ENCODE assay signal across 27 cellular contexts in the genomic region with DNA sequence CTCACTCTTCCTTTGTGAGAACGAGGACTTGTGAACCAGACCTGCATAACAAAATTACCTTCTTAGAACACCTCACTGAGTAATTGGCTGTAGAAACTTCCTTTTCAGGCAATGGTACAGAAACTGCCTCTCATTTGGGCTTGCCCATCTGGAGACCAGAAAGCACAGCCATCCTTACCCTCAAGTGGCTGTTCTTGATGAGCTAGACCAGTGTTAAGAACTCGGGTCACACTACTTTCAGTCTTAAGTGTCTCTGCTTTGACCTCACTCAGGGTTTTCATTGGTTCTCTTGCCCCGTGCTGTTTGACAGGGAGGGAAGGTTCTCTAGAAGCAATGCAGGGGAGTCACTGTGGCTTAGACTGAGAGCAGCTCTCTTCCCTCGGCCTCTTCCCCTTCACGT. TPM values are rescaled to one million over a fixed set of nuclear protein-coding genes. Genes with fewer than 3 reads are reported as not detected.
DNase-seq lines count a peak whose midpoint lies in the region; ATAC-seq, FAIRE-seq and TF ChIP-seq lines count a peak whose summit lies in the region.
"Had no signal": no experiment of that assay in that cellular context is flagged by ENCODE, and none has a peak within 500 bp of the region (broad histone marks: within the 10 kb centered on the region; RNA-seq: fewer than 3 reads in every experiment).

No MANE protein-coding gene starts in this region.

- no peaks in the 10 kb centered on the region for H3K27me3 ChIP-seq in GM12878 (replicated peaks in 1 of 2; ENCODE audit: control insufficient read depth in 2 of 2, insufficient read depth in 2 of 2, low read length in 1 of 2)
- H3K27me3 ChIP-seq: dorsolateral prefrontal cortex, sigmoid colon had no signal

- H3K36me3 Mint-ChIP-seq in activated naive CD4-positive, alpha-beta T cell treated with anti-CD3 and anti-CD28 coated beads, Interleukin-2, amount 50 U/mL, for 24 hours = peaks cover 22% of the 10 kb centered on the region

- no peak for TF ChIP-seq POLR2A in GM12878 (IDR thresholded peaks at IDR 0.05; ENCODE audit: low read depth, low read length)

- no peaks in the 10 kb centered on the region for H3K79me2 ChIP-seq in GM12878 (ENCODE audit: control insufficient read depth, insufficient read depth, low read length)

- no peaks in the 10 kb centered on the region for H4K20me1 ChIP-seq in GM12878 (ENCODE audit: control insufficient read depth, insufficient read depth)

- BruUV-seq in GM12878 (replicated peaks; lab: Mats Ljungman, UMichigan) = no TSS peak

- peak; percentile 60 for ATAC-seq in GM21360 (IDR thresholded peaks at IDR 0.05; ENCODE audit: unreplicated experiment)
- peak; percentile 55 for ATAC-seq in HG02759 (IDR thresholded peaks at IDR 0.05; ENCODE audit: unreplicated experiment)
- peak; percentile 84 for ATAC-seq in GM12878
- no peak for ATAC-seq in GM21737 (IDR thresholded peaks at IDR 0.05; ENCODE audit: unreplicated experiment)
- no peak for ATAC-seq in HG03039 (IDR thresholded peaks at IDR 0.05; ENCODE audit: unreplicated experiment)

- H3K36me3 ChIP-seq in GM12878 (ENCODE audit: control insufficient read depth in 2 of 2, insufficient read depth in 2 of 2, low read length in 1 of 2) = peaks cover 44 to 59% of the 10 kb centered on the region in 2 experiments

- H3K9me3 ChIP-seq in GM12878 (replicated peaks; ENCODE audit: control insufficient read depth, insufficient read depth, low read length) = no peaks in the 10 kb centered on the region
- H3K9me3 ChIP-seq: sigmoid colon, SK-N-SH had no signal

- intact Hi-C loops in GM12878 (cut with micrococcal nuclease; ENCODE audit: unreplicated experiment) = no loop called here

- peak overlapping the region; percentile 41 for H3K27ac Mint-ChIP-seq in activated naive CD4-positive, alpha-beta T cell treated with anti-CD3 and anti-CD28 coated beads, Interleukin-2, amount 50 U/mL, for 24 hours

- CTCF ChIA-PET in GM12878 (lab: Yijun Ruan, JAX) = interaction anchor here (1.0 to 1.1 kb wide), 3 partner anchors 19 to 148 kb away, joined by 3 read pairs; no protein-coding TSS in a partner anchor

- TF ChIP-seq CTCF in GM12878 (IDR thresholded peaks at IDR 0.05 in 2 of 3, conservative IDR thresholded peaks at IDR 0.05 in 1 of 3; ENCODE audit: control insufficient read depth in 2 of 3, extremely low read depth in 1 of 3, insufficient read depth in 1 of 3, low read depth in 3 of 3, low read length in 3 of 3) = no peak

- no peak for TF ChIP-seq RAD21 in GM12878 (IDR thresholded peaks at IDR 0.05; ENCODE audit: insufficient read depth, low read depth, low read length)

- no peak overlapping the region for H3K4me3 Mint-ChIP-seq in activated naive CD4-positive, alpha-beta T cell treated with anti-CD3 and anti-CD28 coated beads, Interleukin-2, amount 50 U/mL, for 24 hours
- H3K4me3 Mint-ChIP-seq: activated naive CD8-positive, alpha-beta T cell treated with anti-CD3 and anti-CD28 coated beads for 36 hours; central memory CD8-positive, alpha-beta T cell had no signal

- H3K4me3 ChIP-seq in GM12878 = no peak overlapping the region
- H3K4me3 ChIP-seq: dorsolateral prefrontal cortex, sigmoid colon had no signal

- H3K4me1 ChIP-seq in GM12878 (ENCODE audit: control insufficient read depth, insufficient read depth, low read length) = peaks cover 9% of the 10 kb centered on the region
- H3K4me1 ChIP-seq: sigmoid colon had no signal

- no peak overlapping the region for H3K4me2 ChIP-seq in GM12878 (ENCODE audit: control insufficient read depth, insufficient read depth)
- H3K4me2 ChIP-seq: SK-N-SH had no signal

- no peak overlapping the region for H2AFZ ChIP-seq in GM12878 (ENCODE audit: control insufficient read depth, low read depth, low read length)

- peak overlapping the region; percentile 1; the same call in 1 of the 2 replicates for H3K27ac ChIP-seq in GM12878 (ENCODE audit: control insufficient read depth, insufficient read depth)
- H3K27ac ChIP-seq: dorsolateral prefrontal cortex, RWPE1, sigmoid colon, VCaP had no signal

- H3K27me3 Mint-ChIP-seq in activated naive CD4-positive, alpha-beta T cell treated with anti-CD3 and anti-CD28 coated beads, Interleukin-2, amount 50 U/mL, for 24 hours = no peaks in the 10 kb centered on the region
- H3K27me3 Mint-ChIP-seq: activated naive CD8-positive, alpha-beta T cell treated with anti-CD3 and anti-CD28 coated beads for 36 hours; central memory CD8-positive, alpha-beta T cell had no signal

- no peak for TF ChIP-seq EP300 in GM12878 (IDR thresholded peaks at IDR 0.05; ENCODE audit: borderline replicate concordance in 1 of 2, control insufficient read depth in 1 of 2, low read depth in 2 of 2, low read length in 2 of 2)

- H3K9me3 Mint-ChIP-seq in activated naive CD4-positive, alpha-beta T cell treated with anti-CD3 and anti-CD28 coated beads, Interleukin-2, amount 50 U/mL, for 24 hours = no peaks in the 10 kb centered on the region
- H3K9me3 Mint-ChIP-seq: activated naive CD8-positive, alpha-beta T cell treated with anti-CD3 and anti-CD28 coated beads for 36 hours; central memory CD8-positive, alpha-beta T cell had no signal

- WGBS in GM12878 (ENCODE audit: insufficient coverage, insufficient replicate concordance, low lambda C conversion rate, missing lambda C conversion rate) = 2% methylated on average over 5 of the region's 5 CpGs

- in situ Hi-C loops in GM12878 (cut with MboI) = no loop called here

- FAIRE-seq in GM12878 (lab: Jason Lieb, UNC) = no peak
- FAIRE-seq: astrocyte, HTR-8/SVneo had no signal

- SMC1A ChIA-PET in GM12878 (lab: Charles Lee; ENCODE audit: uncharacterized antibody, unreplicated experiment) = interaction anchor here (0.6 to 1.3 kb wide), 5 partner anchors 10 to 45 kb away, joined by 3 read pairs; no protein-coding TSS in a partner anchor

- H3K9ac ChIP-seq in GM12878 (ENCODE audit: control insufficient read depth, insufficient read depth, low read length) = no peak overlapping the region
- H3K9ac ChIP-seq: SK-N-SH had no signal

- RAD21 ChIA-PET in GM12878 (lab: Charles Lee; ENCODE audit: unreplicated experiment) = interaction anchor here (1.4 to 2.2 kb wide), 2 partner anchors 10 to 147 kb away, joined by 3 to 14 read pairs; no protein-coding TSS in a partner anchor

- H3K4me1 Mint-ChIP-seq in activated naive CD4-positive, alpha-beta T cell treated with anti-CD3 and anti-CD28 coated beads, Interleukin-2, amount 50 U/mL, for 24 hours = peaks cover 7% of the 10 kb centered on the region
- H3K4me1 Mint-ChIP-seq: central memory CD8-positive, alpha-beta T cell had no signal

- no peak for DNase-seq in activated naive CD4-positive, alpha-beta T cell (lab: John Stamatoyannopoulos, UW)
- DNase-seq in GM12878 (ENCODE audit: low read depth, low spot score) (peak; percentile 26), GM19238 (ENCODE audit: insufficient read length, low spot score) (no peak)
- DNase-seq: activated CD4-positive, alpha-beta T cell treated with anti-CD3 and anti-CD28 coated beads, Interleukin-2, amount 50 U/mL, for 48 hours; activated naive CD8-positive, alpha-beta T cell treated with anti-CD3 and anti-CD28 coated beads for 36 hours; activated T-cell treated with anti-CD3 and anti-CD28 coated beads, Interleukin-2, amount 50 U/mL, for 1 hour; dorsolateral prefrontal cortex; EL; KG1; mammary epithelial cell; NCI-H1436 treated with DMSO at 0.1 percent for 48 hours; NCI-H524; sigmoid colon; SK-N-SH; stimulated activated CD4-positive, alpha-beta T cell treated with anti-CD3 and anti-CD28 coated beads, Interleukin-15, amount 100 ng/mL, for 24 hours; stimulated activated CD8-positive, alpha-beta memory T cell treated with anti-CD3 and anti-CD28 coated beads, Interleukin-4, amount 100 ng/mL, for 48 hours; substantia nigra had no signal

- POLR2A ChIA-PET in GM12878 (lab: Charles Lee) = interaction anchor here (3.0 kb wide), 1 partner anchor 11 kb away, joined by 16 read pairs; no protein-coding TSS in a partner anchor

TF ChIP-seq in GM12878, 131 proteins besides CTCF, POLR2A, EP300 and RAD21:
- TF ChIP-seq SRF (IDR thresholded peaks at IDR 0.05; ENCODE audit: low read depth in 2 of 2, low read length in 2 of 2) (peak in 1 of 2 experiments; percentile 62; a peak in 1 of 4 replicates), NR2F1 (conservative IDR thresholded peaks at IDR 0.05) (no peak)
TF ChIP-seq in GM12878: peak in this region for 1.

RNA-seq across cellular contexts. Expression of a gene that starts 29.3 kb away (rescaled TPM):
- 84.6 and 91.9 TPM in 2 replicates for total RNA-seq in GM12878 (2013; cell fraction: nucleolus; rRNA removed)
- total RNA-seq in GM12878 (2014; rRNA removed) = 45.2 and 52.2 TPM in 2 replicates
- 57.3 and 59.3 TPM in 2 replicates for total RNA-seq in GM12878 (2014; rRNA removed; fragmentation: Illumina TruSeq; extraction: Trizol)
- 92.3 and 93.8 TPM in 2 replicates for total RNA-seq in GM12878 (2021)
- 39.1 TPM for polyA plus RNA-seq in GM12878 (2011; ENCODE audit: low read depth)
- 66.9 and 82.8 TPM in 2 replicates for polyA plus RNA-seq in GM12878 (2011; rRNA removed)
- polyA plus RNA-seq in GM12878 (2011; cell fraction: cytosol; rRNA removed) = 78.5 and 82.7 TPM in 2 replicates
- polyA plus RNA-seq in GM12878 (2011; cell fraction: nucleus; rRNA removed) = 90.3 and 97.2 TPM in 2 replicates
- polyA plus RNA-seq in GM12878 (2012) = 46.2 and 56.8 TPM in 2 replicates
- 72.0 and 73.0 TPM in 2 replicates for polyA plus RNA-seq in GM12878 (2014; fragmentation: Illumina TruSeq; extraction: Trizol)
- 10 to 100 TPM; 45.1 to 72.5 TPM for polyA plus RNA-seq in GM12878 (2014; fragmentation: Nextera tagmentation; extraction: Ambion mirVana)
- 59.2 and 63.0 TPM in 2 replicates for polyA plus RNA-seq in GM12878 (2014; rRNA removed)
- 10 to 100 TPM; 92.5 to 95.5 TPM for polyA plus RNA-seq in GM12878 (2016; fragmentation: Nextera tagmentation; extraction: Ambion mirVana)
- 101 and 114 TPM in 2 replicates for polyA minus RNA-seq in GM12878 (2011; rRNA and poly(A)+ RNA removed)
- 44.4 and 58.6 TPM in 2 replicates for polyA minus RNA-seq in GM12878 (2011; cell fraction: cytosol; rRNA and poly(A)+ RNA removed)
- 44.4 and 74.2 TPM in 2 replicates for polyA minus RNA-seq in GM12878 (2011; cell fraction: nucleus; rRNA and poly(A)+ RNA removed)

Comparison
In these comparisons a context has a peak if more than half of its experiments do, and no peak if none do; other contexts are left out.
1. ATAC-seq: peak in GM21360 (single experiment), HG02759 (single experiment) and GM12878 (single experiment); none in GM21737 (single experiment) and HG03039 (single experiment).